21 cellular contexts compared by ENCODE assay signal in genomic region chr7:111264111-111264868, GRCh38.
"Had no signal": no experiment of that assay in that cellular context is flagged by ENCODE, and none has a peak within 500 bp of the region (broad histone marks: within the 10 kb centered on the region; RNA-seq: fewer than 3 reads in every experiment).

No MANE protein-coding gene starts in this region.

- H3K4me1 ChIP-seq: right lobe of liver had no signal

- ATAC-seq: activated naive CD8-positive, alpha-beta T cell treated with anti-CD3 and anti-CD28 coated beads, Interleukin-2, amount 50 U/mL, for 24 hours; esophagus mucosa; mucosa of descending colon; naive thymus-derived CD8-positive, alpha-beta T cell; right lobe of liver; stimulated activated effector memory CD8-positive, alpha-beta T cell treated with anti-CD3 and anti-CD28 coated beads, Interleukin-12 subunit alpha, Interleukin-12 subunit beta, amount 100 ng/mL, for 72 hours had no signal

- H3K27ac ChIP-seq: brain microvascular endothelial cell, left ventricle myocardium inferior, ovary, right lobe of liver, stomach had no signal

- DNase-seq: activated CD4-positive, alpha-beta T cell treated with anti-CD3 and anti-CD28 coated beads for 1 hour; activated CD8-positive, alpha-beta memory T cell treated with anti-CD3 and anti-CD28 coated beads for 24 hours; activated CD8-positive, alpha-beta memory T cell treated with anti-CD3 and anti-CD28 coated beads, Interleukin-2, amount 50 U/mL, for 48 hours; activated effector memory CD4-positive, alpha-beta T cell treated with Interleukin-2 at 50 U/mL for 16 hours; activated naive CD4-positive, alpha-beta T cell treated with anti-CD3 and anti-CD28 coated beads, Interleukin-2, amount 10 ng/mL, durations not matched to agents 7 days and 5 days; activated naive CD8-positive, alpha-beta T cell treated with anti-CD3 and anti-CD28 coated beads, Interleukin-2, amount 50 U/mL, for 24 hours; activated T-cell treated with anti-CD3 and anti-CD28 coated beads, Interleukin-2, amount 50 U/mL, for 48 hours; aorta; brain microvascular endothelial cell; effector CD8-positive, alpha-beta T cell; hypothalamus; kidney; left ventricle myocardium inferior; mucosa of descending colon; naive thymus-derived CD8-positive, alpha-beta T cell; ovary; right lobe of liver; stimulated activated CD4-positive, alpha-beta T cell treated with anti-CD3 and anti-CD28 coated beads, Interleukin-4, amount 100 ng/mL, for 24 hours; stomach had no signal

- H3K4me3 ChIP-seq: left ventricle myocardium inferior, mucosa of descending colon, ovary, right lobe of liver, stomach had no signal

- H3K27me3 ChIP-seq: brain microvascular endothelial cell, ovary, right lobe of liver, stomach had no signal

- H3K36me3 ChIP-seq: brain microvascular endothelial cell, left ventricle myocardium inferior, ovary, right lobe of liver, stomach had no signal

- H3K9me3 ChIP-seq: left ventricle myocardium inferior, mucosa of descending colon, ovary, right lobe of liver, stomach had no signal
